3 cellular contexts compared by ENCODE assay signal in genomic region chr4:95348418-95348817, GRCh38.
TF ChIP-seq lines count a peak whose summit lies in the region.

No MANE protein-coding gene starts in this region.

TF ChIP-seq in SK-N-SH, 30 proteins besides CTCF, POLR2A, EP300 and RAD21 (continued from another document):
- TF ChIP-seq TAF1 (IDR thresholded peaks at IDR 0.05; ENCODE audit: borderline replicate concordance, low read depth, low read length) (no peak), JUND (IDR thresholded peaks at IDR 0.05) (no peak), MAX (IDR thresholded peaks at IDR 0.05; ENCODE audit: low read depth) (no peak), USF1 (IDR thresholded peaks at IDR 0.05; ENCODE audit: borderline replicate concordance, low read depth) (no peak)

TF ChIP-seq in HEK293, 187 proteins besides CTCF, POLR2A, EP300 and RAD21 (continued from another document):
- TF ChIP-seq ZNF26 (tag by site-specific recombination; IDR thresholded peaks at IDR 0.05) (no peak), ZNF707 (tag by site-specific recombination; IDR thresholded peaks at IDR 0.05) (no peak), ZNF146 (tag by site-specific recombination; IDR thresholded peaks at IDR 0.05) (peak; percentile 74; the same call in 1 of the 2 replicates), ZNF140 (tag by site-specific recombination; IDR thresholded peaks at IDR 0.05) (no peak), ZNF248 (tag by site-specific recombination; IDR thresholded peaks at IDR 0.05) (no peak), ZNF677 (tag by site-specific recombination; IDR thresholded peaks at IDR 0.05) (no peak)

TF ChIP-seq in K562, 482 proteins besides CTCF, POLR2A, EP300 and RAD21 (continued from another document):
- TF ChIP-seq HINFP (tag; conservative IDR thresholded peaks at IDR 0.05; ENCODE audit: low read depth) (no peak), ZNF12 (CRISPR knock-in tag; IDR thresholded peaks at IDR 0.05) (no peak), PURB (CRISPR knock-in tag; IDR thresholded peaks at IDR 0.05; ENCODE audit: low read depth) (no peak), ARID3A (IDR thresholded peaks at IDR 0.05; ENCODE audit: borderline replicate concordance, low read depth, low read length) (no peak), ZNF395 (CRISPR knock-in tag; IDR thresholded peaks at IDR 0.05) (no peak)
